In the genomic region with DNA sequence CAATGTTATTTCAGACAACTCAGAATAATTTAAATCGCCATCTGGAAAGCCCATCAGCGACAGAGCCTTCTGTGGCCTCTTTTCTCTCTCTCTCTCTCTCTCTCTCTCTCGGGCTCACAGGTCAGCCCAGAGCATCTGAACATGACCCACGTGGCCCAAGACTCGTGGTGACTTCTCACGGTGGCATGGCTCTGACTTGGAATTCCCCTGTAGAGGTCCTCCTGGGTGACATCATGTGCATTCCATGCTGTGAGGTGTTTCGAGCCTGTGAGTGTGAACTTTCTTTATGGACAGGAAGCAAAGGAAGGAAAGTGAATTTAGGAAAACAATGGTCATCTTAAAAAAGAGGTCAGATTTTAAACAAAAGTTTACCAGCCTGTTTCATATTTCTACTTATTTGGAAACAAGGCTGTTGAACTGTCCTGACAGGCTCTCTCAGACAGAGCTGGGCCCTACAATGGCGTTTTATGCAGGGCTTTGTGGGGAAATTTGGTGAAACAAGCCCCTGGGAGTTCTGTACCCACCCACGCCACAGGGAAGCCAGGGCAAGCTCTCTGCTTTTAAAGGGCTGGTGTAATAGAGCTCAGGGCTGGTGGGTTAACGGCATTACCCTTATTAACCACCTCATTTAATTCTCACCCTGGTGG, we compare ENCODE assay signal across 9 cellular contexts.
A peak's percentile ranks its signal among the peaks of the same experiment; 100 is the strongest.
DNase-seq lines count a peak whose midpoint lies in the region; ATAC-seq, FAIRE-seq and TF ChIP-seq lines count a peak whose summit lies in the region.
"Had no signal": no experiment of that assay in that cellular context is flagged by ENCODE, and none has a peak within 500 bp of the region (broad histone marks: within the 10 kb centered on the region; RNA-seq: fewer than 3 reads in every experiment).

No MANE protein-coding gene starts in this region.

- H3K4me3 Mint-ChIP-seq in T-helper 17 cell, result no peak overlapping the region

- no peaks in the 10 kb centered on the region for H3K27me3 ChIP-seq in mammary epithelial cell (ENCODE audit: insufficient read depth, low read length)
- peaks cover 6% of the 10 kb centered on the region for H3K27me3 ChIP-seq in smooth muscle cell (ENCODE audit: low read depth)

- no peak overlapping the region for H3K27ac Mint-ChIP-seq in T-helper 17 cell

- in situ Hi-C loops in mammary epithelial cell (cut with MboI; ENCODE audit: low sequenced_read_pairs in 2 of 2), result no loop called here

- H3K9ac ChIP-seq in mammary epithelial cell (ENCODE audit: insufficient read depth, low read length), result no peak overlapping the region
- peak overlapping the region; percentile 28 for H3K9ac ChIP-seq in smooth muscle cell (ENCODE audit: low read depth)

- H4K20me1 ChIP-seq in mammary epithelial cell (ENCODE audit: insufficient read depth, low read length) (no peaks in the 10 kb centered on the region), smooth muscle cell (ENCODE audit: low read depth) (no peaks in the 10 kb centered on the region)

- FAIRE-seq in GM19239 (lab: Jason Lieb, UNC), result peak; percentile 23

- H3K27ac ChIP-seq in mammary epithelial cell (ENCODE audit: insufficient read depth, low read depth, low read length) (no peak overlapping the region), smooth muscle cell (ENCODE audit: low read depth) (peak overlapping the region; percentile 58)

- H3K4me1 Mint-ChIP-seq in T-helper 17 cell, result peaks cover 2% of the 10 kb centered on the region

- WGBS in mammary epithelial cell (ENCODE audit: low coverage, missing lambda C conversion rate), result 60% methylated on average over 5 of the region's 10 CpGs
- 69% methylated on average over 10 of the region's 10 CpGs for WGBS in smooth muscle cell (ENCODE audit: low lambda C conversion rate)

- H2AFZ ChIP-seq in mammary epithelial cell (ENCODE audit: low read depth, low read length) (no peak overlapping the region), smooth muscle cell (ENCODE audit: low read depth) (no peak overlapping the region)

- no peaks in the 10 kb centered on the region for H3K79me2 ChIP-seq in mammary epithelial cell (ENCODE audit: insufficient read depth, low read length)
- no peaks in the 10 kb centered on the region for H3K79me2 ChIP-seq in smooth muscle cell (ENCODE audit: low read depth)

- no peaks in the 10 kb centered on the region for H3F3A ChIP-seq in smooth muscle cell (ENCODE audit: low read depth)

- no peak for TF ChIP-seq CTCF in mammary epithelial cell (conservative IDR thresholded peaks at IDR 0.05 in 1 of 2, IDR thresholded peaks at IDR 0.05 in 1 of 2; ENCODE audit: extremely low read depth in 1 of 2, insufficient read depth in 1 of 2, low read depth in 1 of 2, low read length in 2 of 2)
- no peak for TF ChIP-seq CTCF in smooth muscle cell (IDR thresholded peaks at IDR 0.05; ENCODE audit: borderline replicate concordance, insufficient read depth, poor library complexity, severe bottlenecking)

- H3K9me3 ChIP-seq in mammary epithelial cell (replicated peaks; ENCODE audit: insufficient read depth, low read length), result peaks cover 7% of the 10 kb centered on the region
- no peaks in the 10 kb centered on the region for H3K9me3 ChIP-seq in smooth muscle cell (replicated peaks; ENCODE audit: low read depth)
- no peaks in the 10 kb centered on the region for H3K9me3 ChIP-seq in T-helper 17 cell (ENCODE audit: control insufficient read depth, low read length, poor library complexity, severe bottlenecking)

- no peaks in the 10 kb centered on the region for H3K36me3 ChIP-seq in mammary epithelial cell (ENCODE audit: insufficient read depth, low read length)
- no peaks in the 10 kb centered on the region for H3K36me3 ChIP-seq in smooth muscle cell (ENCODE audit: low read depth)

- intact Hi-C loops in mammary epithelial cell (cut with micrococcal nuclease), result no loop called here

- peaks cover 28% of the 10 kb centered on the region for H3K27me3 Mint-ChIP-seq in T-helper 17 cell

- H3K4me2 ChIP-seq in mammary epithelial cell (ENCODE audit: insufficient read depth, low read depth, low read length) (no peak overlapping the region), smooth muscle cell (no peak overlapping the region)

- BruUV-seq in mammary epithelial cell (replicated peaks; lab: Mats Ljungman, UMichigan), result TSS peak; percentile 46

- H3K4me3 ChIP-seq in mammary epithelial cell (replicated peaks in 1 of 3; ENCODE audit: insufficient read depth in 1 of 3, low read depth in 2 of 3, low read length in 3 of 3), result no peak overlapping the region
- H3K4me3 ChIP-seq in smooth muscle cell, result no peak overlapping the region

- dilution Hi-C loops in mammary epithelial cell (cut with HindIII; ENCODE audit: low sequenced_read_pairs), result no loop called here

- H3K4me1 ChIP-seq in mammary epithelial cell (ENCODE audit: insufficient read depth, low read length), result no peaks in the 10 kb centered on the region
- H3K4me1 ChIP-seq in smooth muscle cell (ENCODE audit: low read depth), result no peaks in the 10 kb centered on the region

- DNase-seq in GM19239 (ENCODE audit: insufficient read length, low spot score), result no peak
- DNase-seq in mammary epithelial cell, result peak; percentile 74
- DNase-seq in smooth muscle cell (lab: John Stamatoyannopoulos, UW; ENCODE audit: unreplicated experiment), result no peak
- no peak for DNase-seq in activated T-cell treated with anti-CD3 and anti-CD28 coated beads, Interleukin-2, amount 50 U/mL, for 1 hour
- no peak for DNase-seq in activated CD4-positive, alpha-beta T cell treated with anti-CD3 and anti-CD28 coated beads for 4 hours
- DNase-seq in stimulated activated naive CD4-positive, alpha-beta T cell (lab: John Stamatoyannopoulos, UW), result no peak
- no peak for DNase-seq in T-helper 17 cell
- DNase-seq: stimulated activated CD4-positive, alpha-beta T cell treated with anti-CD3 and anti-CD28 coated beads, Interleukin-4, amount 100 ng/mL, for 1 hour had no signal

- ATAC-seq in HG03095 (IDR thresholded peaks at IDR 0.05; ENCODE audit: unreplicated experiment) (peak; percentile 38), T-helper 17 cell (no peak)

- CTCF ChIA-PET in mammary epithelial cell (lab: Charles Lee; ENCODE audit: low non-redundant PET), result no interaction called here

- H3K36me3 Mint-ChIP-seq in T-helper 17 cell (ENCODE audit: low read depth), result no peaks in the 10 kb centered on the region
